In genomic region chr19:3983936-3984583, GRCh38 we compare ENCODE assay signal across 9 cellular contexts. TPM values are rescaled to one million over a fixed set of nuclear protein-coding genes. Genes with fewer than 3 reads are reported as not detected.
A peak's percentile ranks its signal among the peaks of the same experiment; 100 is the strongest.
DNase-seq lines count a peak whose midpoint lies in the region; ATAC-seq and TF ChIP-seq lines count a peak whose summit lies in the region.
"Had no signal": no experiment of that assay in that cellular context is flagged by ENCODE, and none has a peak within 500 bp of the region (broad histone marks: within the 10 kb centered on the region; RNA-seq: fewer than 3 reads in every experiment).

No MANE protein-coding gene starts in this region.

- H3K27ac Mint-ChIP-seq in CD14-positive monocyte = peak overlapping the region; percentile 93 to 99 (median 96)
- peak overlapping the region; percentile 90 for H3K27ac Mint-ChIP-seq in activated naive CD4-positive, alpha-beta T cell treated with anti-CD3 and anti-CD28 coated beads, Interleukin-2, amount 10 ng/mL, durations not matched to agents 7 days and 5 days

- WGBS in right cardiac atrium = 16% methylated on average over 30 of the region's 30 CpGs

- H3K4me3 ChIP-seq in HL-60 (replicated peaks; ENCODE audit: insufficient read depth, low read length) (peak overlapping the region; percentile 89), right cardiac atrium (ENCODE audit: low read length) (peak overlapping the region; percentile 77), skeletal muscle satellite cell (ENCODE audit: low read length) (peak overlapping the region; percentile 95)

- no peaks in the 10 kb centered on the region for H3K27me3 ChIP-seq in HL-60 (ENCODE audit: insufficient read depth, poor library complexity, severe bottlenecking)
- no peaks in the 10 kb centered on the region for H3K27me3 ChIP-seq in right cardiac atrium (ENCODE audit: control insufficient read depth, insufficient read depth)
- H3K27me3 ChIP-seq in skeletal muscle satellite cell (ENCODE audit: control insufficient read depth, insufficient read depth, low read length) = no peaks in the 10 kb centered on the region

- H3K9me3 Mint-ChIP-seq in CD14-positive monocyte = peaks cover 0 to 2% (median 0%) of the 10 kb centered on the region in 7 donors
- no peaks in the 10 kb centered on the region for H3K9me3 Mint-ChIP-seq in activated naive CD4-positive, alpha-beta T cell treated with anti-CD3 and anti-CD28 coated beads, Interleukin-2, amount 10 ng/mL, durations not matched to agents 7 days and 5 days

- peaks cover 60% of the 10 kb centered on the region for H3K36me3 ChIP-seq in skeletal muscle satellite cell (ENCODE audit: insufficient read depth, low read length)

- intact Hi-C loops in CD14-positive monocyte (cut with micrococcal nuclease) (loop anchor here in 1 of 2 donors (2.0 kb wide), 1 partner anchor 13 kb away; the partner anchor contains the start of gene DAPK3), right cardiac atrium (cut with DNase I) (loop anchor here in 2 of 4 donors (10.0 kb wide), 2 partner anchors 141 to 201 kb away; partner anchors contain the start of genes ANKRD24 (in 1 of the 2), MAP2K2 (in 1 of the 2) and SIRT6 (in 1 of the 2))

- H3K36me3 Mint-ChIP-seq in CD14-positive monocyte = peaks cover 49 to 53% of the 10 kb centered on the region in 2 donors
- H3K36me3 Mint-ChIP-seq in activated naive CD4-positive, alpha-beta T cell treated with anti-CD3 and anti-CD28 coated beads, Interleukin-2, amount 10 ng/mL, durations not matched to agents 7 days and 5 days = peaks cover 45% of the 10 kb centered on the region

- no peaks in the 10 kb centered on the region for H3K27me3 Mint-ChIP-seq in CD14-positive monocyte (ENCODE audit: low read depth in 3 of 3)
- H3K27me3 Mint-ChIP-seq in activated naive CD4-positive, alpha-beta T cell treated with anti-CD3 and anti-CD28 coated beads, Interleukin-2, amount 10 ng/mL, durations not matched to agents 7 days and 5 days = no peaks in the 10 kb centered on the region

- peaks cover 39% of the 10 kb centered on the region for H3K4me1 Mint-ChIP-seq in CD14-positive monocyte
- peaks cover 65% of the 10 kb centered on the region for H3K4me1 Mint-ChIP-seq in activated naive CD4-positive, alpha-beta T cell treated with anti-CD3 and anti-CD28 coated beads, Interleukin-2, amount 10 ng/mL, durations not matched to agents 7 days and 5 days

- no peak for TF ChIP-seq CTCF in CD14-positive monocyte (IDR thresholded peaks at IDR 0.05)
- no peak for TF ChIP-seq CTCF in HL-60 (IDR thresholded peaks at IDR 0.05; ENCODE audit: insufficient read depth, low read length)

- CTCF ChIA-PET in activated naive CD4-positive, alpha-beta T cell treated with anti-CD3 and anti-CD28 coated beads, Interleukin-2, amount 10 ng/mL, durations not matched to agents 7 days and 5 days (lab: Charles Lee) = interaction anchor here (0.7 to 0.9 kb wide), 2 partner anchors 12 to 13 kb away, joined by 3 read pairs; partner anchors contain the start of gene DAPK3

- H3K27ac ChIP-seq in HL-60 (replicated peaks) (peak overlapping the region; percentile 82), right cardiac atrium (ENCODE audit: low read length) (peak overlapping the region; percentile 86)

- H3K9me3 ChIP-seq in right cardiac atrium (ENCODE audit: control insufficient read depth, low read length) (no peaks in the 10 kb centered on the region), skeletal muscle satellite cell (replicated peaks; ENCODE audit: low read length) (no peaks in the 10 kb centered on the region)

- peak overlapping the region; percentile 93 for H3K4me2 ChIP-seq in skeletal muscle satellite cell (ENCODE audit: low read length)

- H3K4me3 Mint-ChIP-seq in CD14-positive monocyte = peak overlapping the region; percentile 96 to 97
- H3K4me3 Mint-ChIP-seq in activated naive CD4-positive, alpha-beta T cell treated with anti-CD3 and anti-CD28 coated beads, Interleukin-2, amount 10 ng/mL, durations not matched to agents 7 days and 5 days = peak overlapping the region; percentile 97

- ATAC-seq in right cardiac atrium (peak in 1 of 2 donors; percentile 1), HG02588 (IDR thresholded peaks at IDR 0.05; ENCODE audit: unreplicated experiment) (no peak), GM18511 (IDR thresholded peaks at IDR 0.05; ENCODE audit: unreplicated experiment) (no peak)

- peak overlapping the region; percentile 99 for H3K9ac ChIP-seq in skeletal muscle satellite cell (ENCODE audit: low read depth, low read length)

- H3K4me1 ChIP-seq in right cardiac atrium (ENCODE audit: control insufficient read depth, insufficient read depth, low read length) (no peaks in the 10 kb centered on the region), skeletal muscle satellite cell (ENCODE audit: control insufficient read depth, insufficient read depth, low read length) (peaks cover 45% of the 10 kb centered on the region)

- DNase-seq in CD14-positive monocyte (ENCODE audit: low spot score) (no peak), HL-60 (ENCODE audit: low read depth in 1 of 2, low spot score in 1 of 2) (peak; percentile 73 to 75), right cardiac atrium (peak; percentile 46 to 75 (median 65)), COLO829 (ENCODE audit: low spot score) (no peak)
- peak; percentile 22 for DNase-seq in activated naive CD4-positive, alpha-beta T cell treated with anti-CD3 and anti-CD28 coated beads, Interleukin-2, amount 10 ng/mL, durations not matched to agents 7 days and 5 days

RNA-seq across cellular contexts. Expression of gene EEF2, which starts 1.2 kb away (rescaled TPM):
- polyA plus RNA-seq in CD14-positive monocyte (100 to 1,000 TPM; 264 to 323 TPM), right cardiac atrium (1,037 TPM)
- total RNA-seq in right cardiac atrium = 1,000 to 10,000 TPM; 2,000 to 2,630 (median 2,240) TPM
- total RNA-seq in skeletal muscle satellite cell (2012; rRNA removed) = 2,770 and 2,827 TPM in 2 replicates

RNA-seq across cellular contexts. Expression of gene DAPK3, which starts 13.2 kb away (rescaled TPM):
- polyA plus RNA-seq in CD14-positive monocyte (10 to 100 TPM; 13.7 to 21.8 TPM), right cardiac atrium (122 TPM)
- 100 to 1,000 TPM in 2 of 4 donors, 10 to 100 TPM in 2; 67.8 to 121 (median 93.4) TPM for total RNA-seq in right cardiac atrium
- total RNA-seq in skeletal muscle satellite cell (2012; rRNA removed) = 56.8 and 81.9 TPM in 2 replicates

RNA-seq across cellular contexts. Expression of gene PIAS4, which starts 23.5 kb away (rescaled TPM):
- 1 to 10 TPM; 2.3 to 5.9 TPM for polyA plus RNA-seq in CD14-positive monocyte
- 10 to 100 TPM; 11.9 to 13.1 (median 12.5) TPM for total RNA-seq in right cardiac atrium
- polyA plus RNA-seq in right cardiac atrium = 9.6 TPM
- 13.9 and 17.0 TPM in 2 replicates for total RNA-seq in skeletal muscle satellite cell (2012; rRNA removed)

RNA-seq across cellular contexts. Expression of gene NMRK2, which starts 51.2 kb away (rescaled TPM):
- polyA plus RNA-seq in CD14-positive monocyte = not detected
- 1,000 to 10,000 TPM; 1,114 to 1,487 (median 1,236) TPM for total RNA-seq in right cardiac atrium
- polyA plus RNA-seq in right cardiac atrium = 1,838 TPM
- total RNA-seq in skeletal muscle satellite cell (2012; rRNA removed) = 0.22 TPM in 1 of 2 replicates, not detected in the other
- total RNA-seq: RPMI7951 had no signal

Comparison
In these comparisons a context has a peak if more than half of its experiments do, and no peak if none do; other contexts are left out.
1. DNase-seq: peak in HL-60 (2 of 2), activated naive CD4-positive, alpha-beta T cell treated with anti-CD3 and anti-CD28 coated beads, Interleukin-2, amount 10 ng/mL, durations not matched to agents 7 days and 5 days (single experiment) and right cardiac atrium (3 of 3); none in CD14-positive monocyte (single experiment) and COLO829 (single experiment).
2. Peak in every context shown above with its lines, with median percentiles within 50 percentile points of each other: H3K4me3 ChIP-seq.